8 cellular contexts compared by ENCODE assay signal in genomic region chr15:73560501-73561117, GRCh38.
DNase-seq lines count a peak whose midpoint lies in the region; ATAC-seq and TF ChIP-seq lines count a peak whose summit lies in the region.

No MANE protein-coding gene starts in this region.

- intact Hi-C loops in adrenal gland (cut with DNase I): loop anchor here (5.0 kb wide), 2 partner anchors 72 to 77 kb away; partner anchors contain the start of gene NPTN (in 1 of the 2)
- intact Hi-C loops in transverse colon (cut with DNase I; ENCODE audit: low total_unique reads): loop anchor here (10.0 kb wide), 1 partner anchor 134 kb away; no protein-coding TSS in a partner anchor
- intact Hi-C loops in testis (cut with DNase I; ENCODE audit: low total_unique reads): loop anchor here (10.0 kb wide), 1 partner anchor 74 kb away; the partner anchor contains the start of gene NPTN

- 56 to 72% (median 66%) methylated on average over 2 of the region's 2 CpGs for WGBS in adrenal gland, 4 donors
- 54 to 79% methylated on average over 2 of the region's 2 CpGs for WGBS in transverse colon (ENCODE audit: low coverage in 1 of 2), 2 donors
- 56 to 70% methylated on average over 2 of the region's 2 CpGs for WGBS in testis, 2 donors

- H3K4me3 ChIP-seq in adrenal gland (no peak overlapping the region), transverse colon (no peak overlapping the region), testis (no peak overlapping the region)

- no peak for TF ChIP-seq POLR2A in adrenal gland (IDR thresholded peaks at IDR 0.05)
- TF ChIP-seq POLR2A in transverse colon (IDR thresholded peaks at IDR 0.05): no peak
- TF ChIP-seq POLR2A in testis (IDR thresholded peaks at IDR 0.05): no peak

- H3K4me1 ChIP-seq in adrenal gland (replicated peaks in 1 of 2) (no peaks in the 10 kb centered on the region), transverse colon (peaks cover 0 to 5% (median 0%) of the 10 kb centered on the region in 4 donors), testis (peaks cover 2% of the 10 kb centered on the region)

- DNase-seq in AG09319 (ENCODE audit: extremely low read depth, low read depth) (peak; percentile 32), GM13977 (ENCODE audit: low spot score) (peak; percentile 27), NCI-H226 (peak; percentile 22), adrenal gland (peak in 1 of 7 donors; percentile 12), inferior parietal cortex (ENCODE audit: extremely low spot score) (peak; percentile 86), transverse colon (no peak), testis (no peak)

- in situ Hi-C loops in GM13977 (cut with MboI; ENCODE audit: low pct_unique_long_range_greater_than_20kb, low sequenced_read_pairs, unreplicated experiment): loop anchor here (25.0 kb wide), 1 partner anchor 127 kb away; the partner anchor contains the start of gene CD276
- in situ Hi-C loops in transverse colon (cut with MboI; ENCODE audit: low pct_ligation_motif_present in 1 of 4, low pct_unique_long_range_greater_than_20kb in 1 of 4, low sequenced_read_pairs in 3 of 4): loop anchor here in 3 of 4 donors (5.0 to 25.0 kb wide), 3 partner anchors 74 to 152 kb away; partner anchors contain the start of gene NPTN (in 1 of the 3)

- H3K27ac ChIP-seq in adrenal gland (no peak overlapping the region), transverse colon (no peak overlapping the region), testis (no peak overlapping the region)

- H3K36me3 ChIP-seq in adrenal gland (replicated peaks in 1 of 2) (peaks cover 0 to 44% of the 10 kb centered on the region in 2 donors), transverse colon (peaks cover 0 to 30% (median 8%) of the 10 kb centered on the region in 4 donors), testis (ENCODE audit: low read depth, missing control alignments) (no peaks in the 10 kb centered on the region)

- no peaks in the 10 kb centered on the region for H3K27me3 ChIP-seq in adrenal gland
- H3K27me3 ChIP-seq in transverse colon: no peaks in the 10 kb centered on the region
- no peaks in the 10 kb centered on the region for H3K27me3 ChIP-seq in testis

- TF ChIP-seq CTCF in AG09319 (IDR thresholded peaks at IDR 0.05; ENCODE audit: low read depth, low read length) (peak; percentile 51), GM13977 (IDR thresholded peaks at IDR 0.05; ENCODE audit: extremely low read depth, insufficient read depth, missing control alignments) (peak; percentile 47), adrenal gland (IDR thresholded peaks at IDR 0.05) (peak; percentile 28 to 57 (median 32)), transverse colon (IDR thresholded peaks at IDR 0.05) (peak; percentile 34 to 61 (median 51)), testis (IDR thresholded peaks at IDR 0.05) (peak in 1 of 3 experiments; percentile 44)

- H3K9me3 ChIP-seq in adrenal gland (replicated peaks in 1 of 3) (no peaks in the 10 kb centered on the region), transverse colon (no peaks in the 10 kb centered on the region), testis (no peaks in the 10 kb centered on the region)

- no peak for ATAC-seq in HG02885 (IDR thresholded peaks at IDR 0.05; ENCODE audit: poor library complexity, unreplicated experiment)

- TF ChIP-seq EP300 in transverse colon (IDR thresholded peaks at IDR 0.05; ENCODE audit: low read depth): no peak

Comparison
In these comparisons a context has a peak if more than half of its experiments do, and no peak if none do; other contexts are left out.
1. DNase-seq: peak in AG09319 (single experiment), GM13977 (single experiment), NCI-H226 (single experiment) and inferior parietal cortex (single experiment); none in transverse colon (single experiment) and testis (single experiment).